In the genomic region with DNA sequence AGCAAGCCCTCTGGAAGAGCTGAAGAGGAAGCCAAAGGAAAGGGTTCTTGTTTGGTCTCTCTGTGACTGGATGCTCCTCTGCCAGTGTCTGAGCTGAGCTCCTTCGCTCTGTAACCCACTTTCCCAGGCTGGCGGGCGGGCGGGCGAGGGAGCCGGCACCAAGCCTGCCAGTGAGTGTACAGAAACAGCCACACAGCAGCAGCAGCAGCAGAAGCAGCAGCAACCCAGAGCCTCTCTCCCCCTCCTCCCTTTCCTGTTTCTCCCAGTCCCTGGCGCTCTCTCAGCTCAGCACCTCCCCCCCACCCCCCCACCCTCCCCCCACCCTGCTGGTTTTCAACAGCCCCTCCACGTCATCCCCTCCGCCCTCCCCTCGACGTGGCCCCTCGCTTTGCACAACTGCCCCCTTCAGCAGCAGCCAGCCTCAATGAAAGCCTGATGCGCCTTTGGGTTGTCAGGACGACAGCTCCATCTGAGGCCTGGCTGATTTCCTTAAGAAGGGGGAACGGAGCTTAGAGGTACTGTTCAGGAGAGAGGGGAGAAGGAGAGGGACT, we compare ENCODE assay signal across 10 cellular contexts. TPM values are rescaled to one million over a fixed set of nuclear protein-coding genes. Genes with fewer than 3 reads are reported as not detected.
DNase-seq lines count a peak whose midpoint lies in the region; ATAC-seq and TF ChIP-seq lines count a peak whose summit lies in the region.
"Had no signal": no experiment of that assay in that cellular context is flagged by ENCODE, and none has a peak within 500 bp of the region (broad histone marks: within the 10 kb centered on the region; RNA-seq: fewer than 3 reads in every experiment).

A gene (minus strand): TSS at position 197 of the 551 bp plus-strand sequence.

- no peaks in the 10 kb centered on the region for H3K79me2 ChIP-seq in MM.1S (ENCODE audit: low read length)

- H3K9ac ChIP-seq in colonic mucosa (ENCODE audit: low read depth in 2 of 2, low read length in 2 of 2) (peak within 1 kb of the TSS in 1 of 2 donors; percentile 35), MM.1S (ENCODE audit: low read length) (no peak within 1 kb of the TSS)

- TF ChIP-seq POLR2A in uterus (IDR thresholded peaks at IDR 0.05) = no peak

- H3K9me3 ChIP-seq in colonic mucosa = no peaks in the 10 kb centered on the region
- no peaks in the 10 kb centered on the region for H3K9me3 ChIP-seq in lung (ENCODE audit: control insufficient read depth in 2 of 2, insufficient read depth in 1 of 2, low read length in 1 of 2)
- no peaks in the 10 kb centered on the region for H3K9me3 ChIP-seq in uterus
- H3K9me3 ChIP-seq in MM.1S (replicated peaks; ENCODE audit: insufficient read depth, low read length) = no peaks in the 10 kb centered on the region

- intact Hi-C loops in colonic mucosa (cut with DNase I) = no loop called here
- intact Hi-C loops in uterus (cut with DNase I; ENCODE audit: low total_unique reads) = no loop called here

- H2AFZ ChIP-seq in MM.1S (ENCODE audit: low read length) = no peak within 1 kb of the TSS

- no peaks in the 10 kb centered on the region for H3F3A ChIP-seq in MM.1S (ENCODE audit: insufficient read depth, low read length)

- H3K4me3 ChIP-seq in colonic mucosa (peak within 1 kb of the TSS; percentile 11), lung (peak within 1 kb of the TSS; percentile 5), uterus (peak within 1 kb of the TSS; percentile 0 to 29), MM.1S (ENCODE audit: low read length) (no peak within 1 kb of the TSS)

- no peak for TF ChIP-seq CTCF in colonic mucosa (IDR thresholded peaks at IDR 0.05)
- no peak for TF ChIP-seq CTCF in lung (IDR thresholded peaks at IDR 0.05; ENCODE audit: control extremely low read depth, extremely low read depth)
- TF ChIP-seq CTCF in uterus (IDR thresholded peaks at IDR 0.05) = no peak
- no peak for TF ChIP-seq CTCF in MM.1S (IDR thresholded peaks at IDR 0.05; ENCODE audit: low read length)

- no peaks in the 10 kb centered on the region for H4K20me1 ChIP-seq in MM.1S (ENCODE audit: insufficient read depth, low read length)

- WGBS in lung, 2 donors = 3 to 6% methylated on average over 13 to 15 of the region's 15 CpGs

- H3K36me3 ChIP-seq in colonic mucosa (no peaks in the 10 kb centered on the region), lung (ENCODE audit: control insufficient read depth in 2 of 2, insufficient read depth in 2 of 2, low read length in 2 of 2) (no peaks in the 10 kb centered on the region), uterus (no peaks in the 10 kb centered on the region), MM.1S (replicated peaks; ENCODE audit: insufficient read depth, low read length) (no peaks in the 10 kb centered on the region)

- ATAC-seq in lung (ENCODE audit: insufficient read depth, low FRiP score) = no peak

- DNase-seq in DMS 273 (lab: John Stamatoyannopoulos, UW; ENCODE audit: unreplicated experiment) (peak; percentile 76), DMS 273 treated with DMSO at 0.1 percent for 48 hours (lab: John Stamatoyannopoulos, UW) (no peak), colonic mucosa (no peak), lung (ENCODE audit: low spot score) (no peak), uterus (peak in 1 of 2 donors; percentile 16), cortex of kidney (lab: John Stamatoyannopoulos, UW) (no peak), SIG-M5 (lab: John Stamatoyannopoulos, UW) (no peak), MM.1S (no peak)
- DNase-seq: stimulated activated CD4-positive, alpha-beta T cell treated with anti-CD3 and anti-CD28 coated beads, Interleukin-2, amount 100 ng/mL, for 24 hours had no signal

- no peak within 1 kb of the TSS for H3K27ac ChIP-seq in colonic mucosa
- H3K27ac ChIP-seq in lung (ENCODE audit: low read depth in 1 of 2, low read length in 1 of 2) = no peak within 1 kb of the TSS
- H3K27ac ChIP-seq in uterus = no peak within 1 kb of the TSS
- H3K27ac ChIP-seq in MM.1S (ENCODE audit: low read length) = no peak within 1 kb of the TSS
- H3K27ac ChIP-seq: 22Rv1 had no signal

- H3K4me2 ChIP-seq in MM.1S (ENCODE audit: low read depth, low read length) = no peak within 1 kb of the TSS

- no peaks in the 10 kb centered on the region for H3K9me2 ChIP-seq in MM.1S (replicated peaks; ENCODE audit: insufficient read depth, low read length)

- H3K27me3 ChIP-seq in colonic mucosa (no peaks in the 10 kb centered on the region), lung (ENCODE audit: control insufficient read depth, insufficient read depth) (no peaks in the 10 kb centered on the region), uterus (no peaks in the 10 kb centered on the region), MM.1S (replicated peaks; ENCODE audit: insufficient read depth, low read length) (no peaks in the 10 kb centered on the region)

- H3K4me1 ChIP-seq in colonic mucosa (no peaks in the 10 kb centered on the region), lung (ENCODE audit: control insufficient read depth in 2 of 2, insufficient read depth in 2 of 2, low read length in 2 of 2) (peaks cover 0 to 2% of the 10 kb centered on the region in 2 donors), uterus (no peaks in the 10 kb centered on the region), MM.1S (ENCODE audit: low read length) (no peaks in the 10 kb centered on the region)

RNA-seq across cellular contexts. Expression of the gene that starts here (rescaled TPM):
- total RNA-seq in colonic mucosa = 1 to 10 TPM; 1.1 to 5.9 TPM
- total RNA-seq in lung = 10 to 100 TPM; 16.8 to 21.9 TPM
- polyA plus RNA-seq in lung = 1 to 10 TPM; 1.6 to 2.1 TPM
- total RNA-seq in uterus = 10 to 100 TPM in 1 of 4 donors, 1 to 10 TPM in 2, under 1 TPM in 1; 0.26 to 25.8 (median 1.8) TPM
